Comparison of ENCODE assay signal across 18 cellular contexts in genomic region chr19:49932041-49932451, GRCh38. TPM values are rescaled to one million over a fixed set of nuclear protein-coding genes. Genes with fewer than 3 reads are reported as not detected.
DNase-seq lines count a peak whose midpoint lies in the region; ATAC-seq and TF ChIP-seq lines count a peak whose summit lies in the region.
"Had no signal": no experiment of that assay in that cellular context is flagged by ENCODE, and none has a peak within 500 bp of the region (broad histone marks: within the 10 kb centered on the region; RNA-seq: fewer than 3 reads in every experiment).

No MANE protein-coding gene starts in this region.

- peaks cover 49% of the 10 kb centered on the region for H3K4me1 Mint-ChIP-seq in activated naive CD4-positive, alpha-beta T cell treated with anti-CD3 and anti-CD28 coated beads for 36 hours (ENCODE audit: low read depth)
- peaks cover 51 to 55% of the 10 kb centered on the region in 2 donors for H3K4me1 Mint-ChIP-seq in effector memory CD8-positive, alpha-beta T cell (ENCODE audit: low read depth in 2 of 2)
- H3K4me1 Mint-ChIP-seq in stimulated activated effector memory CD8-positive, alpha-beta T cell treated with anti-CD3 and anti-CD28 coated beads, Interleukin-12 subunit alpha, Interleukin-12 subunit beta, amount 100 ng/mL, for 72 hours: peaks cover 70% of the 10 kb centered on the region

- intact Hi-C loops in activated naive CD4-positive, alpha-beta T cell treated with anti-CD3 and anti-CD28 coated beads for 36 hours (cut with micrococcal nuclease): no loop called here

- no peak overlapping the region for H3K4me3 Mint-ChIP-seq in activated naive CD4-positive, alpha-beta T cell treated with anti-CD3 and anti-CD28 coated beads for 36 hours
- peak overlapping the region; percentile 37 to 75 for H3K4me3 Mint-ChIP-seq in effector memory CD8-positive, alpha-beta T cell
- peak overlapping the region; percentile 93 for H3K4me3 Mint-ChIP-seq in stimulated activated effector memory CD8-positive, alpha-beta T cell treated with anti-CD3 and anti-CD28 coated beads, Interleukin-12 subunit alpha, Interleukin-12 subunit beta, amount 100 ng/mL, for 72 hours

- POLR2A ChIA-PET in RWPE1 (lab: Yijun Ruan, JAX; ENCODE audit: low non-redundant PET): no interaction called here

- no peaks in the 10 kb centered on the region for H3K27me3 Mint-ChIP-seq in activated naive CD4-positive, alpha-beta T cell treated with anti-CD3 and anti-CD28 coated beads for 36 hours (ENCODE audit: low read depth)
- H3K27me3 Mint-ChIP-seq in effector memory CD8-positive, alpha-beta T cell: no peaks in the 10 kb centered on the region

- no peak for ATAC-seq in effector memory CD8-positive, alpha-beta T cell (replicated peaks)
- ATAC-seq in stimulated activated effector memory CD8-positive, alpha-beta T cell treated with anti-CD3 and anti-CD28 coated beads, Interleukin-12 subunit alpha, Interleukin-12 subunit beta, amount 100 ng/mL, for 72 hours: no peak
- ATAC-seq: body of pancreas, gastrocnemius medialis had no signal

- H3K36me3 Mint-ChIP-seq in activated naive CD4-positive, alpha-beta T cell treated with anti-CD3 and anti-CD28 coated beads for 36 hours (ENCODE audit: low read depth): peaks cover 31% of the 10 kb centered on the region
- H3K36me3 Mint-ChIP-seq in effector memory CD8-positive, alpha-beta T cell (ENCODE audit: insufficient read depth): peaks cover 49% of the 10 kb centered on the region
- H3K36me3 Mint-ChIP-seq in stimulated activated effector memory CD8-positive, alpha-beta T cell treated with anti-CD3 and anti-CD28 coated beads, Interleukin-12 subunit alpha, Interleukin-12 subunit beta, amount 100 ng/mL, for 72 hours: peaks cover 78% of the 10 kb centered on the region

- CTCF ChIA-PET in activated naive CD4-positive, alpha-beta T cell treated with anti-CD3 and anti-CD28 coated beads for 36 hours (lab: Charles Lee): no interaction called here
- CTCF ChIA-PET in RWPE1 (lab: Yijun Ruan, JAX): no interaction called here

- no peak overlapping the region for H3K27ac ChIP-seq in RWPE1
- H3K27ac ChIP-seq: body of pancreas, gastrocnemius medialis, HL-60, SJSA1, VCaP had no signal

- H3K9me3 Mint-ChIP-seq in activated naive CD4-positive, alpha-beta T cell treated with anti-CD3 and anti-CD28 coated beads for 36 hours: no peaks in the 10 kb centered on the region
- H3K9me3 Mint-ChIP-seq in effector memory CD8-positive, alpha-beta T cell: no peaks in the 10 kb centered on the region
- H3K9me3 Mint-ChIP-seq in stimulated activated effector memory CD8-positive, alpha-beta T cell treated with anti-CD3 and anti-CD28 coated beads, Interleukin-12 subunit alpha, Interleukin-12 subunit beta, amount 100 ng/mL, for 72 hours: no peaks in the 10 kb centered on the region

- no peak for TF ChIP-seq CTCF in RWPE1 (conservative IDR thresholded peaks at IDR 0.05; ENCODE audit: low read depth)

- peak overlapping the region; percentile 6 for H3K27ac Mint-ChIP-seq in activated naive CD4-positive, alpha-beta T cell treated with anti-CD3 and anti-CD28 coated beads for 36 hours
- H3K27ac Mint-ChIP-seq in effector memory CD8-positive, alpha-beta T cell: peak overlapping the region in 1 of 2 donors; percentile 72
- H3K27ac Mint-ChIP-seq in stimulated activated effector memory CD8-positive, alpha-beta T cell treated with anti-CD3 and anti-CD28 coated beads, Interleukin-12 subunit alpha, Interleukin-12 subunit beta, amount 100 ng/mL, for 72 hours: peak overlapping the region; percentile 97
- H3K27ac Mint-ChIP-seq: H9 had no signal

- no peak for DNase-seq in activated naive CD4-positive, alpha-beta T cell treated with anti-CD3 and anti-CD28 coated beads for 36 hours
- no peak for DNase-seq in activated naive CD4-positive, alpha-beta T cell (lab: John Stamatoyannopoulos, UW)
- DNase-seq in RWPE1 (ENCODE audit: low spot score) (peak; percentile 84), NCI-H1092 (lab: John Stamatoyannopoulos, UW) (no peak), NCI-H1436 (lab: John Stamatoyannopoulos, UW) (no peak), ureter (ENCODE audit: low spot score) (no peak)
- DNase-seq in effector memory CD8-positive, alpha-beta T cell: no peak
- no peak for DNase-seq in stimulated activated effector memory CD8-positive, alpha-beta T cell treated with anti-CD3 and anti-CD28 coated beads, Interleukin-12 subunit alpha, Interleukin-12 subunit beta, amount 100 ng/mL, for 72 hours (ENCODE audit: low spot score in 2 of 2)
- DNase-seq: body of pancreas, DMS 273 treated with DMSO at 0.1 percent for 48 hours, gastrocnemius medialis, H9, NCI-H1694 treated with DMSO at 0.1 percent for 48 hours, NCI-H774 had no signal

RNA-seq across cellular contexts. Expression of gene NUP62, which starts 2.7 kb away (rescaled TPM):
- total RNA-seq in activated naive CD4-positive, alpha-beta T cell treated with anti-CD3 and anti-CD28 coated beads for 36 hours: 10 to 100 TPM; 89.2 to 92.5 TPM
- total RNA-seq in ureter: 42.7 TPM

RNA-seq across cellular contexts. Expression of gene ATF5, which starts 3.0 kb away (rescaled TPM):
- 1 to 10 TPM; 8.0 to 8.8 TPM for total RNA-seq in activated naive CD4-positive, alpha-beta T cell treated with anti-CD3 and anti-CD28 coated beads for 36 hours
- 35.5 TPM for total RNA-seq in ureter

RNA-seq across cellular contexts. Expression of gene SIGLEC11, which starts 28.9 kb away (rescaled TPM):
- total RNA-seq in activated naive CD4-positive, alpha-beta T cell treated with anti-CD3 and anti-CD28 coated beads for 36 hours: not detected
- 0.70 TPM for total RNA-seq in ureter
- total RNA-seq: H9, SJSA1 had no signal

RNA-seq across cellular contexts. Expression of gene IL4I1, which starts 35.4 kb away (rescaled TPM):
- total RNA-seq in activated naive CD4-positive, alpha-beta T cell treated with anti-CD3 and anti-CD28 coated beads for 36 hours: 1 to 10 TPM; 7.2 to 7.5 TPM
- 1.9 TPM for total RNA-seq in ureter
- total RNA-seq: temporal lobe had no signal

RNA-seq across cellular contexts. Expression of gene TBC1D17, which starts 54.5 kb away (rescaled TPM):
- 10 to 100 TPM; 29.8 to 32.4 TPM for total RNA-seq in activated naive CD4-positive, alpha-beta T cell treated with anti-CD3 and anti-CD28 coated beads for 36 hours
- 30.4 TPM for total RNA-seq in ureter
